In genomic region chr3:56042326-56042951, GRCh38 we compare ENCODE assay signal across 8 cellular contexts.
DNase-seq lines count a peak whose midpoint lies in the region; ATAC-seq and TF ChIP-seq lines count a peak whose summit lies in the region.

No MANE protein-coding gene starts in this region.

- H3K36me3 ChIP-seq in Caco-2 (ENCODE audit: control insufficient read depth, insufficient read depth, low read length) = no peaks in the 10 kb centered on the region
- no peaks in the 10 kb centered on the region for H3K36me3 ChIP-seq in tibial artery
- H3K36me3 ChIP-seq in CD8-positive, alpha-beta T cell (ENCODE audit: insufficient read depth, low read length) = no peaks in the 10 kb centered on the region

- no peak overlapping the region for H3K27ac ChIP-seq in tibial artery
- no peak overlapping the region for H3K27ac ChIP-seq in CD8-positive, alpha-beta T cell (ENCODE audit: low read depth, low read length)

- H3K27me3 Mint-ChIP-seq in Caco-2 (ENCODE audit: insufficient read depth, unreplicated experiment) = no peaks in the 10 kb centered on the region
- H3K27me3 Mint-ChIP-seq in CD8-positive, alpha-beta T cell (ENCODE audit: low read depth) = no peaks in the 10 kb centered on the region

- H3K4me3 Mint-ChIP-seq in Caco-2 (ENCODE audit: unreplicated experiment) = no peak overlapping the region
- H3K4me3 Mint-ChIP-seq in CD8-positive, alpha-beta T cell = no peak overlapping the region

- ATAC-seq in GM21825 (IDR thresholded peaks at IDR 0.05; ENCODE audit: unreplicated experiment) = no peak
- ATAC-seq in GM21786 (IDR thresholded peaks at IDR 0.05; ENCODE audit: unreplicated experiment) = no peak
- no peak for ATAC-seq in CD8-positive, alpha-beta T cell

- intact Hi-C loops in Caco-2 (cut with micrococcal nuclease; ENCODE audit: unreplicated experiment) = loop anchor here (1.0 kb wide), 3 partner anchors 143 to 209 kb away; no protein-coding TSS in a partner anchor
- intact Hi-C loops in tibial artery (cut with DNase I; ENCODE audit: low total_unique reads) = no loop called here
- intact Hi-C loops in CD8-positive, alpha-beta T cell (cut with DNase I, micrococcal nuclease) = no loop called here

- no TSS peak for BruUV-seq in Caco-2 (replicated peaks; lab: Mats Ljungman, UMichigan)

- no peaks in the 10 kb centered on the region for H3K36me3 Mint-ChIP-seq in Caco-2 (ENCODE audit: insufficient read depth, unreplicated experiment)
- H3K36me3 Mint-ChIP-seq in CD8-positive, alpha-beta T cell = no peaks in the 10 kb centered on the region

- POLR2A ChIA-PET in Caco-2 (lab: Charles Lee) = no interaction called here
- POLR2A ChIA-PET in CD8-positive, alpha-beta T cell (lab: Charles Lee) = no interaction called here

- H3K4me1 ChIP-seq in Caco-2 = peaks cover 36% of the 10 kb centered on the region
- no peaks in the 10 kb centered on the region for H3K4me1 ChIP-seq in tibial artery
- H3K4me1 ChIP-seq in CD8-positive, alpha-beta T cell (ENCODE audit: insufficient read depth, low read length) = no peaks in the 10 kb centered on the region

- CTCF ChIA-PET in Caco-2 (lab: Charles Lee) = interaction anchor here (0.6 to 1.9 kb wide), 5 partner anchors 11 to 209 kb away, joined by 3 to 7 read pairs (median 3); no protein-coding TSS in a partner anchor
- CTCF ChIA-PET in CD8-positive, alpha-beta T cell (lab: Charles Lee) = no interaction called here

- H3K4me3 ChIP-seq in Caco-2 (ENCODE audit: low read depth, low read length) (no peak overlapping the region), tibial artery (no peak overlapping the region)
- no peak overlapping the region for H3K4me3 ChIP-seq in CD8-positive, alpha-beta T cell (ENCODE audit: low read depth, low read length)

- H3K27ac Mint-ChIP-seq in Caco-2 (ENCODE audit: unreplicated experiment) = no peak overlapping the region
- no peak overlapping the region for H3K27ac Mint-ChIP-seq in CD8-positive, alpha-beta T cell

- peaks cover 5% of the 10 kb centered on the region for H3K4me1 Mint-ChIP-seq in Caco-2 (ENCODE audit: low read depth, unreplicated experiment)
- no peaks in the 10 kb centered on the region for H3K4me1 Mint-ChIP-seq in CD8-positive, alpha-beta T cell (ENCODE audit: low read depth)

- H3K9me3 ChIP-seq in Caco-2 = no peaks in the 10 kb centered on the region; the same call in 1 of the 2 replicates
- peaks cover 0 to 8% (median 7%) of the 10 kb centered on the region in 3 donors for H3K9me3 ChIP-seq in tibial artery
- no peaks in the 10 kb centered on the region for H3K9me3 ChIP-seq in CD8-positive, alpha-beta T cell (ENCODE audit: low read length)

- H3K9me3 Mint-ChIP-seq in Caco-2 (ENCODE audit: unreplicated experiment) = peaks cover 3% of the 10 kb centered on the region
- H3K9me3 Mint-ChIP-seq in CD8-positive, alpha-beta T cell = peaks cover 8% of the 10 kb centered on the region

- peak in 1 of 2 experiments; percentile 47 for DNase-seq in Caco-2
- peak; percentile 35 for DNase-seq in amniotic stem cell (lab: John Stamatoyannopoulos, UW)
- DNase-seq in iris pigment epithelial cell (ENCODE audit: low read depth) = peak; percentile 60
- DNase-seq in tibial artery = no peak
- DNase-seq in CD8-positive, alpha-beta T cell = no peak

- TF ChIP-seq CTCF in Caco-2 (IDR thresholded peaks at IDR 0.05; ENCODE audit: insufficient read depth in 1 of 2, low read depth in 1 of 2, low read length in 1 of 2, severe bottlenecking in 1 of 2, unreplicated experiment in 1 of 2) = peak; percentile 55 to 56
- TF ChIP-seq CTCF in LNCAP (IDR thresholded peaks at IDR 0.05) = peak; percentile 73
- TF ChIP-seq CTCF in tibial artery (IDR thresholded peaks at IDR 0.05) = peak in 1 of 2 experiments; percentile 18
- TF ChIP-seq CTCF in CD8-positive, alpha-beta T cell (IDR thresholded peaks at IDR 0.05) = no peak

- H3K27me3 ChIP-seq in Caco-2 (replicated peaks; ENCODE audit: control insufficient read depth, insufficient read depth, low read length) (no peaks in the 10 kb centered on the region), tibial artery (peaks cover 0 to 6% of the 10 kb centered on the region in 2 donors)
- no peaks in the 10 kb centered on the region for H3K27me3 ChIP-seq in CD8-positive, alpha-beta T cell (ENCODE audit: insufficient read depth, low read length)

Comparison
In these comparisons a context has a peak if more than half of its experiments do, and no peak if none do; other contexts are left out.
1. DNase-seq: peak in amniotic stem cell (single experiment) and iris pigment epithelial cell (single experiment); none in tibial artery (0 of 2) and CD8-positive, alpha-beta T cell (0 of 7).